In genomic region chr9:38685535-38685934, GRCh38 we compare ENCODE assay signal across 31 cellular contexts. TPM values are rescaled to one million over a fixed set of nuclear protein-coding genes. Genes with fewer than 3 reads are reported as not detected.
DNase-seq lines count a peak whose midpoint lies in the region; ATAC-seq, FAIRE-seq and TF ChIP-seq lines count a peak whose summit lies in the region.
"Had no signal": no experiment of that assay in that cellular context is flagged by ENCODE, and none has a peak within 500 bp of the region (broad histone marks: within the 10 kb centered on the region; RNA-seq: fewer than 3 reads in every experiment).

No MANE protein-coding gene starts in this region.

- no peak for ATAC-seq in A549
- ATAC-seq: activated T-cell treated with anti-CD3 and anti-CD28 coated beads, Interleukin-2, amount 50 U/mL, for 4 hours; GM12878; psoas muscle; SK-N-SH treated with all-trans-retinoic acid at 6 μM for 48 hours had no signal

- CTCF ChIA-PET in A549 (lab: Yijun Ruan, JAX) = interaction anchor here (1.8 kb wide), 1 partner anchor 12 kb away, joined by 5 read pairs; no protein-coding TSS in a partner anchor

- in situ Hi-C loops in ACHN (cut with HindIII; ENCODE audit: low pct_ligation_motif_present, low pct_unique_long_range_greater_than_20kb, low sequenced_read_pairs) = no loop called here

- no peaks in the 10 kb centered on the region for H3K27me3 Mint-ChIP-seq in neural crest cell (ENCODE audit: low read depth)

- no peak overlapping the region for H3K4me2 ChIP-seq in A549

- no peaks in the 10 kb centered on the region for H3K9me3 Mint-ChIP-seq in neural crest cell
- H3K9me3 Mint-ChIP-seq: activated T-cell treated with anti-CD3 and anti-CD28 coated beads, Interleukin-2, amount 50 U/mL, for 4 hours; IgD-negative memory B cell; immature natural killer cell had no signal

- H3K27ac ChIP-seq in A549 = peak overlapping the region; percentile 22 to 36; a peak in 3 of 6 replicates
- H3K27ac ChIP-seq in HUES48 (ENCODE audit: low read depth, low read length) = peak overlapping the region; percentile 79
- no peak overlapping the region for H3K27ac ChIP-seq in coronary artery
- H3K27ac ChIP-seq: BLaER1, psoas muscle, uterus had no signal

- H3K9me3 ChIP-seq in A549 (no peaks in the 10 kb centered on the region), HUES48 (ENCODE audit: control insufficient read depth, insufficient read depth, low read length) (no peaks in the 10 kb centered on the region)
- H3K9me3 ChIP-seq: BLaER1, psoas muscle, uterus had no signal

- POLR2A ChIA-PET in A549 (lab: Yijun Ruan, JAX) = no interaction called here

- no peak for TF ChIP-seq RAD21 in A549 (conservative IDR thresholded peaks at IDR 0.05 in 1 of 2, IDR thresholded peaks at IDR 0.05 in 1 of 2)

- no peak for TF ChIP-seq POLR2A in A549 (IDR thresholded peaks at IDR 0.05; ENCODE audit: low read length)

- 92% methylated on average over 2 of the region's 2 CpGs for whole genome bisulfite sequencing in A549 (ENCODE audit: missing lambda C conversion rate)

- peak overlapping the region; percentile 10 for H3K4me3 Mint-ChIP-seq in neural crest cell
- H3K4me3 Mint-ChIP-seq: activated T-cell treated with anti-CD3 and anti-CD28 coated beads, Interleukin-2, amount 50 U/mL, for 4 hours; IgD-negative memory B cell had no signal

- peaks cover 65% of the 10 kb centered on the region for H3K4me1 ChIP-seq in A549
- H3K4me1 ChIP-seq in HUES48 (ENCODE audit: control insufficient read depth, insufficient read depth, low read length) = peaks cover 65% of the 10 kb centered on the region
- H3K4me1 ChIP-seq: psoas muscle, uterus had no signal

- no peaks in the 10 kb centered on the region for H3K36me3 ChIP-seq in HUES48 (ENCODE audit: control insufficient read depth, insufficient read depth, low read length)
- H3K36me3 ChIP-seq: BLaER1, uterus had no signal

- no peaks in the 10 kb centered on the region for H3K27me3 ChIP-seq in HUES48 (ENCODE audit: control insufficient read depth, insufficient read depth, low read length)
- H3K27me3 ChIP-seq: BLaER1, uterus had no signal

- DNase-seq in A549 (ENCODE audit: low read depth in 1 of 2, low spot score in 1 of 2) (no peak), foreskin melanocyte (peak; percentile 71), neural crest cell (ENCODE audit: low read depth, low spot score) (no peak), HuH-7 (ENCODE audit: low spot score) (no peak), coronary artery (ENCODE audit: low spot score) (no peak), NCI-H526 treated with DMSO at 0.1 percent for 48 hours (lab: John Stamatoyannopoulos, UW) (no peak), ACHN (no peak)
- DNase-seq: activated CD4-positive, alpha-beta T cell treated with anti-CD3 and anti-CD28 coated beads for 4 hours; activated CD8-positive, alpha-beta memory T cell treated with anti-CD3 and anti-CD28 coated beads for 24 hours; activated naive CD4-positive, alpha-beta T cell treated with Interleukin-2 at 50 U/mL for 16 hours; activated T-cell treated with anti-CD3 and anti-CD28 coated beads, Interleukin-2, amount 50 U/mL, for 4 hours; H7; immature natural killer cell; NCI-H1092 treated with DMSO at 0.1 percent for 48 hours; NCI-H2029 treated with DMSO at 0.1 percent for 48 hours; NCI-H226; NCI-H774; psoas muscle; RPMI8226; small intestine; stimulated activated CD4-positive, alpha-beta T cell treated with anti-CD3 and anti-CD28 coated beads, Interleukin-1b, Interleukin-23, amount 100 ng/mL, for 48 hours; uterus had no signal

- H3K36me3 Mint-ChIP-seq in neural crest cell (ENCODE audit: low read depth) = no peaks in the 10 kb centered on the region
- H3K36me3 Mint-ChIP-seq: IgD-negative memory B cell, immature natural killer cell had no signal

- H3K4me3 ChIP-seq in A549 = no peak overlapping the region
- H3K4me3 ChIP-seq in HUES48 (ENCODE audit: low read depth, low read length) = no peak overlapping the region
- H3K4me3 ChIP-seq in coronary artery = no peak overlapping the region
- H3K4me3 ChIP-seq: BLaER1, GM12878, psoas muscle, uterus had no signal

- no peak overlapping the region for H3K9ac ChIP-seq in HUES48 (ENCODE audit: low read depth, low read length)
- H3K9ac ChIP-seq: BLaER1 had no signal

- FAIRE-seq in A549 (lab: Jason Lieb, UNC) = no peak
- FAIRE-seq: GM12878, small intestine had no signal

- TF ChIP-seq CTCF in A549 (IDR thresholded peaks at IDR 0.05) (no peak), neural crest cell (conservative IDR thresholded peaks at IDR 0.05) (no peak), coronary artery (IDR thresholded peaks at IDR 0.05) (no peak)

- no peak overlapping the region for H3K27ac Mint-ChIP-seq in neural crest cell (ENCODE audit: unreplicated experiment)
- H3K27ac Mint-ChIP-seq: IgD-negative memory B cell had no signal

- peaks cover 63% of the 10 kb centered on the region for H3K4me1 Mint-ChIP-seq in neural crest cell

- no peak for TF ChIP-seq EP300 in A549 (IDR thresholded peaks at IDR 0.05)

TF ChIP-seq in A549, 52 proteins besides CTCF, POLR2A, EP300 and RAD21:
- TF ChIP-seq MAX (IDR thresholded peaks at IDR 0.05) (no peak), NFE2L2 (conservative IDR thresholded peaks at IDR 0.05; ENCODE audit: low read length) (no peak), PBX3 (IDR thresholded peaks at IDR 0.05) (no peak), HOXB13 (CRISPR knock-in tag; IDR thresholded peaks at IDR 0.05; ENCODE audit: low read depth) (no peak)

RNA-seq across cellular contexts. Expression of gene FAM240B, which starts 34.4 kb away (rescaled TPM):
- polyA plus RNA-seq in A549 (2011; rRNA removed) (not detected in 2 replicates), A549 (2017; fragmentation: RNase III; extraction: RNeasy Plus Mini Kit Qiagen cat#74134 plus additional on column Dnase treatment) (not detected in 3 replicates)
- polyA plus RNA-seq in A549 (2012; cell fraction: cytosol; rRNA removed) = not detected in 2 replicates
- polyA plus RNA-seq in A549 (2012; cell fraction: nucleus; rRNA removed) = not detected in 2 replicates
- not detected in 2 replicates for polyA minus RNA-seq in A549 (2011; rRNA and poly(A)+ RNA removed)
- not detected in 2 replicates for total RNA-seq in neural crest cell
- total RNA-seq: activated T-cell treated with anti-CD3 and anti-CD28 coated beads, Interleukin-2, amount 50 U/mL, for 4 hours; GM12878; H7; lower leg skin; subcutaneous adipose tissue; T-helper 2 cell treated with Interferon-gamma antibody and Interleukin-4, amounts not matched to agents 100 ng/mL and 5 ng/mL, for 36 hours; uterus had no signal
- polyA plus RNA-seq: GM12878, IgD-negative memory B cell, immature natural killer cell, neural cell, small intestine had no signal

Comparison
In these comparisons a context has a peak if more than half of its experiments do, and no peak if none do; other contexts are left out.
1. H3K27ac ChIP-seq: peak in A549 (2 of 2) and HUES48 (single experiment); none in coronary artery (0 of 2).